In the genomic region with DNA sequence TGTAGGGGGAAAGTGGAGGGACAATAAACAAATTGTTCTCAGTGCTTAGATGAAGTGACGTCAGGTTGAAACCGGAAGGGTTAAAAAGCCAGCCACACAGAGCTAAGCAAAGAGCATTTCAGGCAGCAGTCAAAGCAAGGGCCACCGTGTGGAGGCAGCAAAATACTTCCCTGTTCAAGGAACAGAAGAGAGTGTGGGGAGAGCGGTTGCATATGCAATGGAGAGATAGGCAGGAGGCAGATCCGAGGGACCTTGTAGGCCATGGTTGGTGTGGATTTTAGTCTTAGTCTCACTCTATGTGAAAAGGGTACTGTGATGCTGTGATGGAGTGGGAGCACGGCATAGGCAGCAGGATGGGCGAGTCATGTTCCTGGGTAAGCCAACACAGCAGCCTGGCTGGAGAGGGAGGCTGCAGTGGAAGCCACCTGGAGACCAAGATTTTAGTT, we compare ENCODE assay signal across 9 cellular contexts. TPM values are rescaled to one million over a fixed set of nuclear protein-coding genes. Genes with fewer than 3 reads are reported as not detected.
DNase-seq lines count a peak whose midpoint lies in the region; ATAC-seq and TF ChIP-seq lines count a peak whose summit lies in the region.
"Had no signal": no experiment of that assay in that cellular context is flagged by ENCODE, and none has a peak within 500 bp of the region (broad histone marks: within the 10 kb centered on the region; RNA-seq: fewer than 3 reads in every experiment).

No MANE protein-coding gene starts in this region.

- no peaks in the 10 kb centered on the region for H3K36me3 Mint-ChIP-seq in activated CD4-positive, alpha-beta T cell treated with anti-CD3 and anti-CD28 coated beads, Interleukin-2, amount 10 ng/mL, durations not matched to agents 7 days and 5 days (ENCODE audit: low read depth)

- no peak overlapping the region for H3K27ac Mint-ChIP-seq in activated CD4-positive, alpha-beta T cell treated with anti-CD3 and anti-CD28 coated beads, Interleukin-2, amount 10 ng/mL, durations not matched to agents 7 days and 5 days

- CTCF ChIA-PET in HEK293 (lab: Yijun Ruan, JAX), result interaction anchor here (0.5 to 0.8 kb wide), 3 partner anchors 45 to 97 kb away, joined by 3 read pairs; partner anchors contain the start of gene SLK
- CTCF ChIA-PET in activated CD4-positive, alpha-beta T cell treated with anti-CD3 and anti-CD28 coated beads, Interleukin-2, amount 10 ng/mL, durations not matched to agents 7 days and 5 days (lab: Charles Lee), result interaction anchor here (0.7 to 2.8 kb wide), 5 partner anchors 10 to 236 kb away, joined by 3 to 7 read pairs (median 3); no protein-coding TSS in a partner anchor

- peaks cover 14% of the 10 kb centered on the region for H3K4me1 Mint-ChIP-seq in activated CD4-positive, alpha-beta T cell treated with anti-CD3 and anti-CD28 coated beads, Interleukin-2, amount 10 ng/mL, durations not matched to agents 7 days and 5 days

- H3K9me3 Mint-ChIP-seq in activated CD4-positive, alpha-beta T cell treated with anti-CD3 and anti-CD28 coated beads, Interleukin-2, amount 10 ng/mL, durations not matched to agents 7 days and 5 days, result no peaks in the 10 kb centered on the region

- POLR2A ChIA-PET in HEK293 (lab: Yijun Ruan, JAX), result interaction anchor here (0.9 kb wide), 1 partner anchor 13 kb away, joined by 4 read pairs; no protein-coding TSS in a partner anchor
- POLR2A ChIA-PET in activated CD4-positive, alpha-beta T cell treated with anti-CD3 and anti-CD28 coated beads, Interleukin-2, amount 10 ng/mL, durations not matched to agents 7 days and 5 days (lab: Charles Lee), result interaction anchor here (1.9 kb wide), 1 partner anchor 200 kb away, joined by 5 read pairs; the partner anchor contains the start of gene SFR1

- no peak overlapping the region for H3K27ac ChIP-seq in HEK293 (ENCODE audit: extremely low read depth, low read depth, low read length)

- DNase-seq in COLO829 (ENCODE audit: low spot score) (peak; percentile 34), inferior parietal cortex (ENCODE audit: extremely low spot score) (peak; percentile 43), NCI-H128 (lab: John Stamatoyannopoulos, UW; ENCODE audit: unreplicated experiment) (no peak), NCI-H2081 treated with DMSO at 0.1 percent for 48 hours (lab: John Stamatoyannopoulos, UW) (no peak), HK-2 (ENCODE audit: unreplicated experiment) (no peak)
- peak; percentile 63 for DNase-seq in activated CD4-positive, alpha-beta T cell treated with anti-CD3 and anti-CD28 coated beads, Interleukin-2, amount 10 ng/mL, durations not matched to agents 7 days and 5 days

- no peaks in the 10 kb centered on the region for H3K27me3 Mint-ChIP-seq in activated CD4-positive, alpha-beta T cell treated with anti-CD3 and anti-CD28 coated beads, Interleukin-2, amount 10 ng/mL, durations not matched to agents 7 days and 5 days

- no peak overlapping the region for H3K4me3 ChIP-seq in HEK293 (ENCODE audit: low read depth, low read length)
- H3K4me3 ChIP-seq: Peyer's patch had no signal

- peak; percentile 49; the same call in 1 of the 2 replicates for TF ChIP-seq CTCF in HEK293 (tag by site-specific recombination; IDR thresholded peaks at IDR 0.05)

- H3K9me3 ChIP-seq in HEK293 (ENCODE audit: control insufficient read depth, insufficient read depth, low read depth, low read length), result no peaks in the 10 kb centered on the region
- H3K9me3 ChIP-seq: Peyer's patch had no signal

- H3K4me3 Mint-ChIP-seq in activated CD4-positive, alpha-beta T cell treated with anti-CD3 and anti-CD28 coated beads, Interleukin-2, amount 10 ng/mL, durations not matched to agents 7 days and 5 days, result no peak overlapping the region

- no peaks in the 10 kb centered on the region for H3K36me3 ChIP-seq in HEK293 (ENCODE audit: control insufficient read depth in 2 of 2, insufficient read depth in 1 of 2, low read length in 2 of 2)
- H3K36me3 ChIP-seq: Peyer's patch had no signal

- no peak for ATAC-seq in HG03039 (IDR thresholded peaks at IDR 0.05; ENCODE audit: unreplicated experiment)

- peaks cover 8% of the 10 kb centered on the region for H3K4me1 ChIP-seq in HEK293 (ENCODE audit: control insufficient read depth, insufficient read depth, low read length)

TF ChIP-seq in HEK293, 187 proteins besides CTCF, POLR2A, EP300 and RAD21 (continues in another document):
- TF ChIP-seq, protein P1, sequence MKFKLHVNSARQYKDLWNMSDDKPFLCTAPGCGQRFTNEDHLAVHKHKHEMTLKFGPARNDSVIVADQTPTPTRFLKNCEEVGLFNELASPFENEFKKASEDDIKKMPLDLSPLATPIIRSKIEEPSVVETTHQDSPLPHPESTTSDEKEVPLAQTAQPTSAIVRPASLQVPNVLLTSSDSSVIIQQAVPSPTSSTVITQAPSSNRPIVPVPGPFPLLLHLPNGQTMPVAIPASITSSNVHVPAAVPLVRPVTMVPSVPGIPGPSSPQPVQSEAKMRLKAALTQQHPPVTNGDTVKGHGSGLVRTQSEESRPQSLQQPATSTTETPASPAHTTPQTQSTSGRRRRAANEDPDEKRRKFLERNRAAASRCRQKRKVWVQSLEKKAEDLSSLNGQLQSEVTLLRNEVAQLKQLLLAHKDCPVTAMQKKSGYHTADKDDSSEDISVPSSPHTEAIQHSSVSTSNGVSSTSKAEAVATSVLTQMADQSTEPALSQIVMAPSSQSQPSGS (tag by site-specific recombination; IDR thresholded peaks at IDR 0.05; ENCODE audit: low read depth), result peak; percentile 87
- TF ChIP-seq ZNF600 (tag by site-specific recombination; IDR thresholded peaks at IDR 0.05) (peak; percentile 100), ZNF580 (tag by site-specific recombination; IDR thresholded peaks at IDR 0.05) (0 out of 2 replicates have a peak, but pooled peaks have one; percentile 9), ZNF629 (tag by site-specific recombination; IDR thresholded peaks at IDR 0.05) (peak; percentile 39), ZNF521 (tag by site-specific recombination; IDR thresholded peaks at IDR 0.05) (no peak), ZBTB20 (tag by site-specific recombination; IDR thresholded peaks at IDR 0.05) (peak; percentile 43), ZNF660 (tag by site-specific recombination; IDR thresholded peaks at IDR 0.05) (no peak)
- TF ChIP-seq, protein P2, sequence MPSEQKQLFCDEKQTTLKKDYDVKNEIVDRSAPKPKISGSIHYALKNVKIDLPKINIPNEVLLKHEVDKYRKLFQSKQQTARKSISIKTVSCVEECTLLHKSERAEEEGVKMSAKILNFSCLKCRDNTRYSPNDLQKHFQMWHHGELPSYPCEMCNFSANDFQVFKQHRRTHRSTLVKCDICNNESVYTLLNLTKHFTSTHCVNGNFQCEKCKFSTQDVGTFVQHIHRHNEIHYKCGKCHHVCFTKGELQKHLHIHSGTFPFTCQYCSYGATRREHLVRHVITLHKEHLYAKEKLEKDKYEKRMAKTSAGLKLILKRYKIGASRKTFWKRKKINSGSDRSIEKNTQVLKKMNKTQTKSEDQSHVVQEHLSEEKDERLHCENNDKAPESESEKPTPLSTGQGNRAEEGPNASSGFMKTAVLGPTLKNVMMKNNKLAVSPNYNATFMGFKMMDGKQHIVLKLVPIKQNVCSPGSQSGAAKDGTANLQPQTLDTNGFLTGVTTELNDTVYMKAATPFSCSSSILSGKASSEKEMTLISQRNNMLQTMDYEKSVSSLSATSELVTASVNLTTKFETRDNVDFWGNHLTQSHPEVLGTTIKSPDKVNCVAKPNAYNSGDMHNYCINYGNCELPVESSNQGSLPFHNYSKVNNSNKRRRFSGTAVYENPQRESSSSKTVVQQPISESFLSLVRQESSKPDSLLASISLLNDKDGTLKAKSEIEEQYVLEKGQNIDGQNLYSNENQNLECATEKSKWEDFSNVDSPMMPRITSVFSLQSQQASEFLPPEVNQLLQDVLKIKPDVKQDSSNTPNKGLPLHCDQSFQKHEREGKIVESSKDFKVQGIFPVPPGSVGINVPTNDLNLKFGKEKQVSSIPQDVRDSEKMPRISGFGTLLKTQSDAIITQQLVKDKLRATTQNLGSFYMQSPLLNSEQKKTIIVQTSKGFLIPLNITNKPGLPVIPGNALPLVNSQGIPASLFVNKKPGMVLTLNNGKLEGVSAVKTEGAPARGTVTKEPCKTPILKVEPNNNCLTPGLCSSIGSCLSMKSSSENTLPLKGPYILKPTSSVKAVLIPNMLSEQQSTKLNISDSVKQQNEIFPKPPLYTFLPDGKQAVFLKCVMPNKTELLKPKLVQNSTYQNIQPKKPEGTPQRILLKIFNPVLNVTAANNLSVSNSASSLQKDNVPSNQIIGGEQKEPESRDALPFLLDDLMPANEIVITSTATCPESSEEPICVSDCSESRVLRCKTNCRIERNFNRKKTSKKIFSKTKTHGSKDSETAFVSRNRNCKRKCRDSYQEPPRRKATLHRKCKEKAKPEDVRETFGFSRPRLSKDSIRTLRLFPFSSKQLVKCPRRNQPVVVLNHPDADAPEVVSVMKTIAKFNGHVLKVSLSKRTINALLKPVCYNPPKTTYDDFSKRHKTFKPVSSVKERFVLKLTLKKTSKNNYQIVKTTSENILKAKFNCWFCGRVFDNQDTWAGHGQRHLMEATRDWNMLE (tag by site-specific recombination; conservative IDR thresholded peaks at IDR 0.05; ENCODE audit: low read depth), result 0 out of 2 replicates have a peak, but pooled peaks have one; percentile 51

RNA-seq across cellular contexts. Expression of gene STN1, which starts 3.8 kb away (rescaled TPM):
- total RNA-seq in activated CD4-positive, alpha-beta T cell treated with anti-CD3 and anti-CD28 coated beads, Interleukin-2, amount 10 ng/mL, durations not matched to agents 7 days and 5 days, result 10 to 100 TPM; 46.5 to 50.9 TPM

RNA-seq across cellular contexts. Expression of gene SLK, which starts 45.2 kb away (rescaled TPM):
- total RNA-seq in activated CD4-positive, alpha-beta T cell treated with anti-CD3 and anti-CD28 coated beads, Interleukin-2, amount 10 ng/mL, durations not matched to agents 7 days and 5 days, result 10 to 100 TPM; 31.5 to 32.4 TPM

Comparison
In these comparisons a context has a peak if more than half of its experiments do, and no peak if none do; other contexts are left out.
1. DNase-seq: peak in COLO829 (single experiment), activated CD4-positive, alpha-beta T cell treated with anti-CD3 and anti-CD28 coated beads, Interleukin-2, amount 10 ng/mL, durations not matched to agents 7 days and 5 days (single experiment) and inferior parietal cortex (single experiment); none in NCI-H128 (single experiment), NCI-H2081 treated with DMSO at 0.1 percent for 48 hours (single experiment) and HK-2 (single experiment).